Comparison of ENCODE assay signal across 8 cellular contexts in the genomic region with DNA sequence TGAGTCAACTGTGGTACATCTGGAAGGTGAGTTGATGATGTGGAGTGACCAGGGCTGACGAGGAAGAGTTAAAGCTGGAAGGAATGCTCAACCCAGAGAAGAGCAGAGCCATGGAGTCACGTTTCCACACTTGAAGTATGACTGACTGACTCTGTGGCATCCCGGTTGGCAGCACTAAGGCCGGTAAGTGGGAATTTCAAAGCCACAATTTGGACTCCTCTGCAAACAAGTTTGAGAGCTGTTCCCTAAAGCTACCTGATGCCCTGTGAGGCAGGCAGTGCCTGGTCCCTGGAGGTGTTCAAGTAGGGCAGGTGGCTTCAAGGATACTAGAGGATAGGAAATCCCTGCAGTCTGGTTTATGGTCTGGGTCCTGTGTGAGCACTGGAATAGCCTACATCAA.
DNase-seq lines count a peak whose midpoint lies in the region; ATAC-seq, FAIRE-seq and TF ChIP-seq lines count a peak whose summit lies in the region.

No MANE protein-coding gene starts in this region.

- in situ Hi-C loops in HepG2 (cut with HindIII; ENCODE audit: extremely low pct_ligation_motif_present, low pct_unique_long_range_greater_than_20kb): loop anchor here (25.0 kb wide), 1 partner anchor 693 kb away; no protein-coding TSS in a partner anchor

- no peak for FAIRE-seq in astrocyte (lab: Jason Lieb, UNC)
- no peak for FAIRE-seq in HepG2 (lab: Jason Lieb, UNC)

- 59% methylated on average over 4 of the region's 4 CpGs for WGBS in HepG2 (ENCODE audit: low lambda C conversion rate)
- 42 to 50% methylated on average over 4 of the region's 4 CpGs for WGBS in tibial nerve, 2 donors

- H3K4me3 Mint-ChIP-seq in astrocyte (ENCODE audit: unreplicated experiment): no peak overlapping the region

- CTCF ChIA-PET in HepG2 (lab: Yijun Ruan, JAX; ENCODE audit: low intra/inter-chr PET ratio, low total read pairs): interaction anchor here (0.9 kb wide), 1 partner anchor 160 kb away, joined by 3 read pairs; no protein-coding TSS in a partner anchor

- TF ChIP-seq CTCF in BE2C (IDR thresholded peaks at IDR 0.05; ENCODE audit: low read depth, low read length) (no peak), astrocyte (IDR thresholded peaks at IDR 0.05; ENCODE audit: insufficient read depth, low read depth, low read length) (no peak), HepG2 (CRISPR knock-in tag; IDR thresholded peaks at IDR 0.05) (no peak), tibial nerve (IDR thresholded peaks at IDR 0.05) (no peak)

- H3K27me3 Mint-ChIP-seq in astrocyte (ENCODE audit: low read depth, unreplicated experiment): no peaks in the 10 kb centered on the region

- H3K79me2 ChIP-seq in astrocyte (ENCODE audit: insufficient read depth, low read length): no peaks in the 10 kb centered on the region
- H3K79me2 ChIP-seq in HepG2 (ENCODE audit: insufficient read depth, low read length): no peaks in the 10 kb centered on the region

- H4K20me1 ChIP-seq in astrocyte (ENCODE audit: insufficient read depth, low read length): no peaks in the 10 kb centered on the region
- H4K20me1 ChIP-seq in HepG2 (ENCODE audit: insufficient read depth, low read length): no peaks in the 10 kb centered on the region

- DNase-seq in BE2C (no peak), astrocyte (ENCODE audit: low read depth) (peak; percentile 34), HepG2 (ENCODE audit: low spot score) (no peak), tibial nerve (ENCODE audit: low spot score in 2 of 2) (no peak), LoVo (ENCODE audit: low spot score) (no peak), NOMO-1 treated with DMSO at 0.1 percent for 48 hours (lab: John Stamatoyannopoulos, UW; ENCODE audit: unreplicated experiment) (no peak), NCI-H82 (lab: John Stamatoyannopoulos, UW) (no peak)

- H3K36me3 Mint-ChIP-seq in astrocyte (ENCODE audit: low read depth, unreplicated experiment): peaks cover 24% of the 10 kb centered on the region

- H3K4me1 Mint-ChIP-seq in astrocyte (ENCODE audit: low read depth, unreplicated experiment): peaks cover 76% of the 10 kb centered on the region

- intact Hi-C loops in HepG2 (cut with micrococcal nuclease; ENCODE audit: unreplicated experiment): loop anchor here (5.0 kb wide), 1 partner anchor 703 kb away; no protein-coding TSS in a partner anchor

- peak overlapping the region; percentile 95 for H3K27ac Mint-ChIP-seq in astrocyte (ENCODE audit: unreplicated experiment)

- TF ChIP-seq EP300 in HepG2 (IDR thresholded peaks at IDR 0.05; ENCODE audit: low read depth in 2 of 2, low read length in 2 of 2) (no peak), HepG2 (CRISPR knock-in tag; IDR thresholded peaks at IDR 0.05; ENCODE audit: borderline replicate concordance) (no peak), tibial nerve (IDR thresholded peaks at IDR 0.05) (no peak)

- TF ChIP-seq RAD21 in HepG2 (CRISPR knock-in tag; IDR thresholded peaks at IDR 0.05): no peak

- H3K27ac ChIP-seq in astrocyte (ENCODE audit: low read depth, low read length) (peak overlapping the region; percentile 91), HepG2 (ENCODE audit: extremely low read length, insufficient read depth, low read length) (no peak overlapping the region), tibial nerve (peak overlapping the region; percentile 80 to 96 (median 91))

- no TSS peak for BruUV-seq in HepG2 (replicated peaks; lab: Mats Ljungman, UMichigan)

- no peaks in the 10 kb centered on the region for H3K9me3 ChIP-seq in BE2C
- H3K9me3 ChIP-seq in astrocyte (ENCODE audit: insufficient read depth, low read depth, low read length): no peaks in the 10 kb centered on the region
- H3K9me3 ChIP-seq in HepG2 (ENCODE audit: low read length): no peaks in the 10 kb centered on the region
- no peaks in the 10 kb centered on the region for H3K9me3 ChIP-seq in tibial nerve

- H3K36me3 ChIP-seq in BE2C (no peaks in the 10 kb centered on the region; the same call in 1 of the 2 replicates), astrocyte (ENCODE audit: insufficient read depth, low read length) (peaks cover 4% of the 10 kb centered on the region), HepG2 (replicated peaks in 1 of 2; ENCODE audit: control insufficient read depth in 1 of 2, insufficient read depth in 2 of 2, low read length in 2 of 2) (peaks cover 0 to 7% of the 10 kb centered on the region in 2 experiments; a peak in 3 of 5 replicates), tibial nerve (peaks cover 0 to 15% (median 0%) of the 10 kb centered on the region in 3 donors)

- H3K9ac ChIP-seq in astrocyte (ENCODE audit: low read length) (peak overlapping the region; percentile 84), HepG2 (ENCODE audit: insufficient read depth, low read depth, low read length) (peak overlapping the region; percentile 57)

- H3K4me2 ChIP-seq in astrocyte (ENCODE audit: low read length): peak overlapping the region; percentile 87
- peak overlapping the region; percentile 97 for H3K4me2 ChIP-seq in HepG2 (ENCODE audit: low read depth, low read length)

- no peaks in the 10 kb centered on the region for H3K9me3 Mint-ChIP-seq in astrocyte (ENCODE audit: unreplicated experiment)

- H3K4me3 ChIP-seq in BE2C (ENCODE audit: low read depth, low read length) (peak overlapping the region; percentile 56), astrocyte (ENCODE audit: insufficient read depth, low read depth, low read length) (peak overlapping the region; percentile 46), HepG2 (replicated peaks in 1 of 3; ENCODE audit: insufficient read depth in 1 of 3, low read depth in 2 of 3, low read length in 3 of 3) (peak overlapping the region; percentile 36 to 71 (median 51); a peak in 4 of 6 replicates), tibial nerve (peak overlapping the region; percentile 31 to 59 (median 46))

- peak overlapping the region; percentile 74 for H2AFZ ChIP-seq in astrocyte (ENCODE audit: low read depth, low read length)
- H2AFZ ChIP-seq in HepG2 (ENCODE audit: low read length): no peak overlapping the region

- H3K4me1 ChIP-seq in BE2C (peaks cover 5% of the 10 kb centered on the region), astrocyte (ENCODE audit: insufficient read depth, low read length) (peaks cover 25% of the 10 kb centered on the region), HepG2 (ENCODE audit: insufficient read depth, low read length) (peaks cover 17% of the 10 kb centered on the region), tibial nerve (peaks cover 0 to 34% (median 10%) of the 10 kb centered on the region in 4 donors)

- POLR2A ChIA-PET in HepG2 (lab: Yijun Ruan, JAX): interaction anchor here (1.0 to 1.5 kb wide), 7 partner anchors 12 to 795 kb away, joined by 3 to 6 read pairs (median 3); no protein-coding TSS in a partner anchor

- ATAC-seq in HG03196 (IDR thresholded peaks at IDR 0.05; ENCODE audit: unreplicated experiment): peak; percentile 12
- ATAC-seq in HepG2: peak; percentile 39

- TF ChIP-seq POLR2A in HepG2 (IDR thresholded peaks at IDR 0.05; ENCODE audit: insufficient read depth in 1 of 2, low read depth in 2 of 2, low read length in 2 of 2) (0 out of 4 replicates have a peak, but pooled peaks of 1 of the 2 experiments have one; percentile 0), tibial nerve (IDR thresholded peaks at IDR 0.05) (no peak)

- H3K27me3 ChIP-seq in BE2C (no peaks in the 10 kb centered on the region), astrocyte (ENCODE audit: insufficient read depth, low read length) (no peaks in the 10 kb centered on the region), HepG2 (ENCODE audit: control insufficient read depth in 1 of 2, insufficient read depth in 2 of 2, low read length in 2 of 2) (no peaks in the 10 kb centered on the region; a peak in 1 of 5 replicates), tibial nerve (no peaks in the 10 kb centered on the region)

TF ChIP-seq in HepG2, 621 proteins besides CTCF, POLR2A, EP300 and RAD21 (continues in another document):
- TF ChIP-seq SNAI1 (CRISPR knock-in tag; IDR thresholded peaks at IDR 0.05; ENCODE audit: borderline replicate concordance) (0 out of 2 replicates have a peak, but pooled peaks have one; percentile 39), HDAC6 (IDR thresholded peaks at IDR 0.05; ENCODE audit: low read depth, low read length) (no peak), ZNF225 (CRISPR knock-in tag; IDR thresholded peaks at IDR 0.05) (no peak), ZNF136 (CRISPR knock-in tag; IDR thresholded peaks at IDR 0.05; ENCODE audit: low read depth) (no peak), ZNF296 (CRISPR knock-in tag; conservative IDR thresholded peaks at IDR 0.05) (0 out of 2 replicates have a peak, but pooled peaks have one; percentile 40), ZMAT3 (CRISPR knock-in tag; conservative IDR thresholded peaks at IDR 0.05) (0 out of 2 replicates have a peak, but pooled peaks have one; percentile 20), SP5 (CRISPR knock-in tag; IDR thresholded peaks at IDR 0.05; ENCODE audit: borderline replicate concordance, low read depth) (no peak), SRF (IDR thresholded peaks at IDR 0.05; ENCODE audit: low read depth, low read length) (no peak), NR3C1 (CRISPR knock-in tag; IDR thresholded peaks at IDR 0.05) (no peak), ZNF569 (CRISPR knock-in tag; IDR thresholded peaks at IDR 0.05; ENCODE audit: borderline replicate concordance) (no peak), ZC3H13 (CRISPR knock-in tag; IDR thresholded peaks at IDR 0.05) (no peak), SMAD3 (CRISPR knock-in tag; IDR thresholded peaks at IDR 0.05) (no peak), ZNF354B (CRISPR knock-in tag; IDR thresholded peaks at IDR 0.05) (no peak), AKAP8 (CRISPR knock-in tag; IDR thresholded peaks at IDR 0.05) (no peak)
- TF ChIP-seq, protein P1, sequence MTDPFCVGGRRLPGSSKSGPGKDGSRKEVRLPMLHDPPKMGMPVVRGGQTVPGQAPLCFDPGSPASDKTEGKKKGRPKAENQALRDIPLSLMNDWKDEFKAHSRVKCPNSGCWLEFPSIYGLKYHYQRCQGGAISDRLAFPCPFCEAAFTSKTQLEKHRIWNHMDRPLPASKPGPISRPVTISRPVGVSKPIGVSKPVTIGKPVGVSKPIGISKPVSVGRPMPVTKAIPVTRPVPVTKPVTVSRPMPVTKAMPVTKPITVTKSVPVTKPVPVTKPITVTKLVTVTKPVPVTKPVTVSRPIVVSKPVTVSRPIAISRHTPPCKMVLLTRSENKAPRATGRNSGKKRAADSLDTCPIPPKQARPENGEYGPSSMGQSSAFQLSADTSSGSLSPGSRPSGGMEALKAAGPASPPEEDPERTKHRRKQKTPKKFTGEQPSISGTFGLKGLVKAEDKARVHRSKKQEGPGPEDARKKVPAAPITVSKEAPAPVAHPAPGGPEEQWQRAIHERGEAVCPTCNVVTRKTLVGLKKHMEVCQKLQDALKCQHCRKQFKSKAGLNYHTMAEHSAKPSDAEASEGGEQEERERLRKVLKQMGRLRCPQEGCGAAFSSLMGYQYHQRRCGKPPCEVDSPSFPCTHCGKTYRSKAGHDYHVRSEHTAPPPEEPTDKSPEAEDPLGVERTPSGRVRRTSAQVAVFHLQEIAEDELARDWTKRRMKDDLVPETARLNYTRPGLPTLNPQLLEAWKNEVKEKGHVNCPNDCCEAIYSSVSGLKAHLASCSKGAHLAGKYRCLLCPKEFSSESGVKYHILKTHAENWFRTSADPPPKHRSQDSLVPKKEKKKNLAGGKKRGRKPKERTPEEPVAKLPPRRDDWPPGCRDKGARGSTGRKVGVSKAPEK (CRISPR knock-in tag; IDR thresholded peaks at IDR 0.05; ENCODE audit: borderline replicate concordance): no peak
